Comparison of ENCODE assay signal across 8 cellular contexts in genomic region chr1:153608742-153609584, GRCh38. TPM values are rescaled to one million over a fixed set of nuclear protein-coding genes. Genes with fewer than 3 reads are reported as not detected.
DNase-seq lines count a peak whose midpoint lies in the region; ATAC-seq and TF ChIP-seq lines count a peak whose summit lies in the region.

No MANE protein-coding gene starts in this region.

- H3K27me3 ChIP-seq in SJSA1 (replicated peaks) = no peaks in the 10 kb centered on the region
- no peaks in the 10 kb centered on the region for H3K27me3 ChIP-seq in muscle layer of duodenum (ENCODE audit: low read depth, low read length)

- peaks cover 19% of the 10 kb centered on the region for H3K36me3 ChIP-seq in SJSA1
- H3K36me3 ChIP-seq in muscle layer of duodenum (ENCODE audit: control insufficient read depth in 1 of 2, insufficient read depth in 2 of 2, low read length in 2 of 2) = peaks cover 16 to 25% of the 10 kb centered on the region in 2 donors

- H3K4me1 ChIP-seq in SJSA1 (replicated peaks) (peaks cover 46% of the 10 kb centered on the region), muscle layer of duodenum (ENCODE audit: control insufficient read depth in 1 of 2, insufficient read depth in 2 of 2, low read length in 2 of 2) (peaks cover 18 to 23% of the 10 kb centered on the region in 2 donors)

- H3K9me3 ChIP-seq in SJSA1 (replicated peaks) = no peaks in the 10 kb centered on the region
- H3K9me3 ChIP-seq in muscle layer of duodenum (ENCODE audit: control insufficient read depth in 1 of 2, low read length in 2 of 2) = no peaks in the 10 kb centered on the region

- DNase-seq in COLO829 (ENCODE audit: low spot score) (peak; percentile 99), SJSA1 (ENCODE audit: low read depth in 1 of 2, low spot score in 2 of 2) (peak; percentile 90 to 95), fibroblast of gingiva (ENCODE audit: low read depth) (peak; percentile 80), GM10266 (ENCODE audit: extremely low spot score) (no peak), NCI-H2081 treated with DMSO at 0.1 percent for 48 hours (lab: John Stamatoyannopoulos, UW) (no peak)
- no peak for DNase-seq in activated CD8-positive, alpha-beta memory T cell treated with anti-CD3 and anti-CD28 coated beads, Interleukin-2, amount 50 U/mL, for 4 hours

- H3K4me3 ChIP-seq in SJSA1 = peak overlapping the region; percentile 34
- peak overlapping the region; percentile 21 to 52 for H3K4me3 ChIP-seq in muscle layer of duodenum (ENCODE audit: low read depth in 1 of 2, low read length in 2 of 2)

- peak overlapping the region; percentile 77 for H3K27ac ChIP-seq in SJSA1
- H3K27ac ChIP-seq in muscle layer of duodenum (ENCODE audit: low read length) = peak overlapping the region; percentile 72

- TF ChIP-seq CTCF in GM10266 (IDR thresholded peaks at IDR 0.05; ENCODE audit: control insufficient read depth, insufficient read depth, low read depth, missing control alignments) = no peak

- ATAC-seq in HG02970 (IDR thresholded peaks at IDR 0.05; ENCODE audit: low FRiP score, unreplicated experiment) = no peak

RNA-seq across cellular contexts. Expression of gene S100A16, which starts 4.0 kb away (rescaled TPM):
- total RNA-seq in SJSA1 (2014; rRNA removed; shearing (Covaris generic)) = 38.8 and 39.8 TPM in 2 replicates

RNA-seq across cellular contexts. Expression of gene S100A14, which starts 7.2 kb away (rescaled TPM):
- not detected in 2 replicates for total RNA-seq in SJSA1 (2014; rRNA removed; shearing (Covaris generic))

RNA-seq across cellular contexts. Expression of gene S100A13, which starts 18.3 kb away (rescaled TPM):
- 74.0 and 135 TPM in 2 replicates for total RNA-seq in SJSA1 (2014; rRNA removed; shearing (Covaris generic))

RNA-seq across cellular contexts. Expression of gene S100A1, which starts 19.3 kb away (rescaled TPM):
- total RNA-seq in SJSA1 (2014; rRNA removed; shearing (Covaris generic)) = 0.32 TPM in 1 of 2 replicates, not detected in the other

RNA-seq across cellular contexts. Expression of gene CHTOP, which starts 24.9 kb away (rescaled TPM):
- total RNA-seq in SJSA1 (2014; rRNA removed; shearing (Covaris generic)) = 31.0 and 50.8 TPM in 2 replicates

Comparison
In these comparisons a context has a peak if more than half of its experiments do, and no peak if none do; other contexts are left out.
1. DNase-seq: peak in COLO829 (single experiment), SJSA1 (2 of 2) and fibroblast of gingiva (single experiment); none in GM10266 (single experiment), NCI-H2081 treated with DMSO at 0.1 percent for 48 hours (single experiment) and activated CD8-positive, alpha-beta memory T cell treated with anti-CD3 and anti-CD28 coated beads, Interleukin-2, amount 50 U/mL, for 4 hours (single experiment).